14 cellular contexts compared by ENCODE assay signal in genomic region chr2:200300650-200301314, GRCh38. TPM values are rescaled to one million over a fixed set of nuclear protein-coding genes. Genes with fewer than 3 reads are reported as not detected.
DNase-seq lines count a peak whose midpoint lies in the region; ATAC-seq lines count a peak whose summit lies in the region.
"Had no signal": no experiment of that assay in that cellular context is flagged by ENCODE, and none has a peak within 500 bp of the region (broad histone marks: within the 10 kb centered on the region; RNA-seq: fewer than 3 reads in every experiment).

No MANE protein-coding gene starts in this region.

- H3K36me3 ChIP-seq in mesendoderm (ENCODE audit: control insufficient read depth, insufficient read depth, low read length): no peaks in the 10 kb centered on the region
- H3K36me3 ChIP-seq: neural progenitor cell, Peyer's patch had no signal

- H4K5ac ChIP-seq in mesendoderm (ENCODE audit: low read length): no peak overlapping the region

- H3K9ac ChIP-seq in mesendoderm (ENCODE audit: low read length): no peak overlapping the region
- H3K9ac ChIP-seq: neural progenitor cell had no signal

- H3K4me1 ChIP-seq in mesendoderm (ENCODE audit: control insufficient read depth, low read depth, low read length): no peaks in the 10 kb centered on the region
- H3K4me1 ChIP-seq: neural progenitor cell had no signal

- no peak overlapping the region for H3K56ac ChIP-seq in mesendoderm (ENCODE audit: low read length)

- H3K23ac ChIP-seq in mesendoderm (ENCODE audit: low read length): no peak overlapping the region

- no CpG with 5 or more reads among the region's 4 CpGs for WGBS in mesendoderm (ENCODE audit: extremely low coverage, insufficient coverage, low lambda C conversion rate)

- no peak overlapping the region for H2BK15ac ChIP-seq in mesendoderm (replicated peaks; ENCODE audit: low read depth)

- no peaks in the 10 kb centered on the region for H3K79me2 ChIP-seq in mesendoderm (ENCODE audit: control insufficient read depth, insufficient read depth, low read length)

- H2BK5ac ChIP-seq in mesendoderm (ENCODE audit: low read length): no peak overlapping the region

- no peak overlapping the region for H3K4ac ChIP-seq in mesendoderm (ENCODE audit: low read depth, low read length)

- H2BK120ac ChIP-seq in mesendoderm (ENCODE audit: low read depth, low read length): no peak overlapping the region

- no peak for ATAC-seq in HG02938 (IDR thresholded peaks at IDR 0.05; ENCODE audit: unreplicated experiment)
- no peak for ATAC-seq in GM21447 (IDR thresholded peaks at IDR 0.05; ENCODE audit: unreplicated experiment)
- no peak for ATAC-seq in HG03439 (IDR thresholded peaks at IDR 0.05; ENCODE audit: unreplicated experiment)

- no peak overlapping the region for H3K4me2 ChIP-seq in mesendoderm (ENCODE audit: low read length)
- H3K4me2 ChIP-seq: neural progenitor cell had no signal

- H3K27me3 ChIP-seq in mesendoderm (ENCODE audit: insufficient read depth, low read length, poor library complexity): no peaks in the 10 kb centered on the region
- H3K27me3 ChIP-seq: Peyer's patch had no signal

- H3K4me3 ChIP-seq in mesendoderm (ENCODE audit: low read length): no peak overlapping the region
- H3K4me3 ChIP-seq: neural progenitor cell, Peyer's patch had no signal

- no peak overlapping the region for H4K8ac ChIP-seq in mesendoderm (ENCODE audit: low read depth, low read length)

- H3K79me1 ChIP-seq in mesendoderm (ENCODE audit: low read length): no peaks in the 10 kb centered on the region

- H2AK5ac ChIP-seq in mesendoderm (ENCODE audit: low read length): no peak overlapping the region

- no peak overlapping the region for H3K27ac ChIP-seq in mesendoderm (ENCODE audit: low read depth, low read length)
- H3K27ac ChIP-seq: neural progenitor cell, Peyer's patch had no signal

- DNase-seq in DMS79 treated with DMSO at 0.1 percent for 48 hours (lab: John Stamatoyannopoulos, UW): peak; percentile 32
- peak; percentile 90 for DNase-seq in LHCN-M2 (ENCODE audit: low read depth)
- peak; percentile 18 for DNase-seq in dermis blood vessel endothelial cell
- DNase-seq in mesendoderm: peak; percentile 62
- no peak for DNase-seq in GF-D8 (lab: John Stamatoyannopoulos, UW)
- DNase-seq: activated CD4-positive, CD25-positive, alpha-beta regulatory T cell treated with anti-CD3 and anti-CD28 coated beads, Interleukin-2, amount 50 U/mL, for 72 hours; CD8-positive, alpha-beta memory T cell; Peyer's patch; stimulated activated CD4-positive, alpha-beta T cell treated with anti-CD3 and anti-CD28 coated beads, Interleukin-2, amount 100 ng/mL, for 48 hours; substantia nigra had no signal

- no peak overlapping the region for H3K18ac ChIP-seq in mesendoderm (ENCODE audit: low read length)

RNA-seq across cellular contexts. Expression of gene SPATS2L, which starts 5.7 kb away (rescaled TPM):
- total RNA-seq in LHCN-M2 (2014; rRNA removed): 236 and 275 TPM in 2 replicates
- 163 TPM for polyA plus RNA-seq in LHCN-M2 (2012)
- 21.3 and 54.0 TPM in 2 replicates for total RNA-seq in dermis blood vessel endothelial cell
- 474 TPM for polyA plus RNA-seq in mesendoderm (2013, experiment 1 of 2)
- polyA plus RNA-seq in mesendoderm (2013, experiment 2 of 2): 470 TPM
